Comparison of ENCODE assay signal across 10 cellular contexts in the genomic region with DNA sequence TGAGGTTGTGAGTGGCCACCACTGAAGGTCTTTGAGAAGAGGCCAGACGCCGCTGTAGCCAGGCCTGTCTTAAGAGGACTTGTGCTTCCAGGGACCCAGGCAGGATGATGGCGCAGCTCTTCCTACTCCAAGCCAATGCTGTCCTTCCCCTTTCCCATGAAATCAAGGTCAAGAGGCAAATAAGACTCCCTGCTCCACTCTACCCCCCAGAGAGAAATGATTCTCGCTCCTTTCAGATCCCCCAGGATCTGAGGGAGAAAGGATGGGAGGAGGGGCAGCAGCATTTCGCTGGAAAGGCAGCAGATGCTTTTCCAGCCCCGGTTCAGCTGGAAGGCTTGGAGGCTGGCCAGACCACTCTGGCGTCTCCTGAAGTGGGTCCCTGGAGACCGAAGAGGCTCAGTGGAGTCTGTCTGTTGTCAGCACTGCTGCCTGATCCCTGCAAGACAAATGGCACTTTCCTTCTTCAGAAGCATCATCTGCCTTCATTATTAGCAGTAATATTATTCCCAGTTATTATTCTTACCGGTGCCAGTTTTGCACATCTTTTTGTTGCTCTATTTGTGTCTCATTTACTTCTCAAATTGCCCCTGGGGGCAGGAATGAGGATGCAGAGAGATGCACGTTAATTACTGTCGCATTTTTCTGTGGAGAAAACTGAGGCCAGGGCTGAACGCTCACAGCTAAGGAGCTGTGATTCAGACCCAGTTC. TPM values are rescaled to one million over a fixed set of nuclear protein-coding genes. Genes with fewer than 3 reads are reported as not detected.
DNase-seq lines count a peak whose midpoint lies in the region; ATAC-seq, FAIRE-seq and TF ChIP-seq lines count a peak whose summit lies in the region.
"Had no signal": no experiment of that assay in that cellular context is flagged by ENCODE, and none has a peak within 500 bp of the region (broad histone marks: within the 10 kb centered on the region; RNA-seq: fewer than 3 reads in every experiment).

No MANE protein-coding gene starts in this region.

- TF ChIP-seq POLR2A in adrenal gland (IDR thresholded peaks at IDR 0.05) = no peak

- H3K4me3 Mint-ChIP-seq in mesothelial cell of epicardium = no peak overlapping the region
- H3K4me3 Mint-ChIP-seq: CD4-positive, alpha-beta memory T cell; T-helper 17 cell had no signal

- DNase-seq in AG08395 (ENCODE audit: low spot score) (peak; percentile 79), NCI-H1436 treated with DMSO at 0.1 percent for 48 hours (lab: John Stamatoyannopoulos, UW) (peak; percentile 26), adrenal gland (peak; percentile 23 to 91 (median 55)), mesothelial cell of epicardium (ENCODE audit: low spot score in 2 of 2, unreplicated experiment in 2 of 2) (peak in 1 of 2 experiments; percentile 69), SW480 (ENCODE audit: low spot score) (no peak), D721Med (ENCODE audit: insufficient read length, low spot score) (no peak)
- DNase-seq in stimulated activated CD4-positive, alpha-beta T cell treated with anti-CD3 and anti-CD28 coated beads, Interleukin-1b, Interleukin-23, amount 100 ng/mL, for 48 hours = no peak
- DNase-seq: CD4-positive, alpha-beta memory T cell; T-helper 17 cell had no signal

- TF ChIP-seq CTCF in adrenal gland (IDR thresholded peaks at IDR 0.05) = peak in 1 of 6 experiments; percentile 8
- no peak for TF ChIP-seq CTCF in mesothelial cell of epicardium (IDR thresholded peaks at IDR 0.05; ENCODE audit: unreplicated experiment)
- TF ChIP-seq CTCF in D721Med (IDR thresholded peaks at IDR 0.05; ENCODE audit: insufficient read depth, missing control alignments) = no peak

- peaks cover 11% of the 10 kb centered on the region for H3K36me3 Mint-ChIP-seq in mesothelial cell of epicardium

- peak overlapping the region in 1 of 5 donors; percentile 54 for H3K27ac ChIP-seq in adrenal gland

- H3K4me3 ChIP-seq in adrenal gland = no peak overlapping the region

- no peak for FAIRE-seq in D721Med (lab: Jason Lieb, UNC)

- H3K4me1 ChIP-seq in adrenal gland (replicated peaks in 1 of 2) = peaks cover 0 to 13% of the 10 kb centered on the region in 2 donors

- H3K27ac Mint-ChIP-seq in mesothelial cell of epicardium = peak overlapping the region; percentile 16
- H3K27ac Mint-ChIP-seq: CD4-positive, alpha-beta memory T cell; T-helper 17 cell had no signal

- peaks cover 11% of the 10 kb centered on the region for H3K4me1 Mint-ChIP-seq in mesothelial cell of epicardium
- H3K4me1 Mint-ChIP-seq: CD4-positive, alpha-beta memory T cell; T-helper 17 cell had no signal

- WGBS in adrenal gland, 4 donors = 32 to 45% (median 41%) methylated on average over 10 to 12 of the region's 12 CpGs

- intact Hi-C loops in adrenal gland (cut with DNase I) = no loop called here

- H3K27me3 ChIP-seq in adrenal gland = no peaks in the 10 kb centered on the region

- H3K9me3 ChIP-seq in adrenal gland (replicated peaks in 1 of 3) = no peaks in the 10 kb centered on the region

- no peaks in the 10 kb centered on the region for H3K27me3 Mint-ChIP-seq in mesothelial cell of epicardium (ENCODE audit: low read depth)

- peaks cover 0 to 11% of the 10 kb centered on the region in 2 donors for H3K36me3 ChIP-seq in adrenal gland (replicated peaks in 1 of 2)

- H3K9me3 Mint-ChIP-seq in mesothelial cell of epicardium = no peaks in the 10 kb centered on the region
- H3K9me3 Mint-ChIP-seq: CD4-positive, alpha-beta memory T cell had no signal

- no peak for ATAC-seq in HG03460 (IDR thresholded peaks at IDR 0.05; ENCODE audit: unreplicated experiment)
- ATAC-seq: T-helper 17 cell had no signal

RNA-seq across cellular contexts. Expression of a gene that starts 51.4 kb away (rescaled TPM):
- total RNA-seq in adrenal gland = 10 to 100 TPM in 5 of 8 donors, 1 to 10 TPM in 3; 4.5 to 34.8 (median 11.8) TPM
- polyA plus RNA-seq in adrenal gland = 10 to 100 TPM in 2 of 3 donors, 1 to 10 TPM in 1; 7.5 to 21.2 (median 14.8) TPM
- 35.4 to 40.6 TPM (median 35.9 TPM) in 3 replicates for total RNA-seq in mesothelial cell of epicardium

Comparison
In these comparisons a context has a peak if more than half of its experiments do, and no peak if none do; other contexts are left out.
1. DNase-seq: peak in AG08395 (single experiment), NCI-H1436 treated with DMSO at 0.1 percent for 48 hours (single experiment) and adrenal gland (7 of 7); none in stimulated activated CD4-positive, alpha-beta T cell treated with anti-CD3 and anti-CD28 coated beads, Interleukin-1b, Interleukin-23, amount 100 ng/mL, for 48 hours (single experiment), SW480 (single experiment) and D721Med (single experiment).